In genomic region chr10:113099431-113100298, GRCh38 we compare ENCODE assay signal across 11 cellular contexts.
DNase-seq lines count a peak whose midpoint lies in the region; ATAC-seq, FAIRE-seq and TF ChIP-seq lines count a peak whose summit lies in the region.
"Had no signal": no experiment of that assay in that cellular context is flagged by ENCODE, and none has a peak within 500 bp of the region (broad histone marks: within the 10 kb centered on the region; RNA-seq: fewer than 3 reads in every experiment).

No MANE protein-coding gene starts in this region.

- H3K4me1 Mint-ChIP-seq in activated T-helper 2 cell treated with anti-CD3 and anti-CD28 coated beads, Interferon-gamma antibody, Interleukin-2, Interleukin-4, amounts not matched to agents 10 μg/mL and 5 μg/mL and 100 μg/mL, durations not matched to agents 14 hours and 24 hours and 36 hours (ENCODE audit: low read depth) = peaks cover 7% of the 10 kb centered on the region

- H3K4me3 Mint-ChIP-seq in activated T-helper 2 cell treated with anti-CD3 and anti-CD28 coated beads, Interferon-gamma antibody, Interleukin-2, Interleukin-4, amounts not matched to agents 10 μg/mL and 5 μg/mL and 100 μg/mL, durations not matched to agents 14 hours and 24 hours and 36 hours (ENCODE audit: low read depth) = no peak overlapping the region
- H3K4me3 Mint-ChIP-seq: activated T-helper 1 cell treated with anti-CD3 and anti-CD28 coated beads, Interleukin-12 subunit alpha, Interleukin-12 subunit beta, Interleukin-2, Interleukin-4 antibody, amounts not matched to agents 30 ng/mL and 10 ng/mL and 1 ng/mL, durations not matched to agents 14 hours and 24 hours and 36 hours; CD4-positive, CD25-positive, alpha-beta regulatory T cell had no signal

- peak overlapping the region in 3 of 10 experiments; percentile 0 to 9 (median 3); a peak in 3 of 20 replicates for H3K4me3 ChIP-seq in BLaER1 treated with 17β-estradiol and CSF1 and Interleukin-3, amounts not matched to agents 10 nM and 100 nM
- H3K4me3 ChIP-seq: HAP-1 had no signal

- H3K27me3 Mint-ChIP-seq in activated T-helper 2 cell treated with anti-CD3 and anti-CD28 coated beads, Interferon-gamma antibody, Interleukin-2, Interleukin-4, amounts not matched to agents 10 μg/mL and 5 μg/mL and 100 μg/mL, durations not matched to agents 14 hours and 24 hours and 36 hours (ENCODE audit: low read depth) = peaks cover 9% of the 10 kb centered on the region
- H3K27me3 Mint-ChIP-seq: CD4-positive, CD25-positive, alpha-beta regulatory T cell had no signal

- H3K4me2 ChIP-seq in BLaER1 treated with 17β-estradiol and CSF1 and Interleukin-3, amounts not matched to agents 10 nM and 100 nM = peak overlapping the region; percentile 70 to 86 (median 80)

- peaks cover 0 to 90% (median 7%) of the 10 kb centered on the region in 11 experiments; a peak in 9 of 22 replicates for H4K20me1 ChIP-seq in BLaER1 treated with 17β-estradiol and CSF1 and Interleukin-3, amounts not matched to agents 10 nM and 100 nM

- DNase-seq in NCI-H128 (lab: John Stamatoyannopoulos, UW; ENCODE audit: unreplicated experiment) = peak; percentile 18
- DNase-seq in SKM-1 treated with dmso at 0.1 percent for 144 hours (lab: John Stamatoyannopoulos, UW; ENCODE audit: unreplicated experiment) = peak; percentile 64
- peak; percentile 52 for DNase-seq in kidney tubule cell (ENCODE audit: low spot score)
- no peak for DNase-seq in caudate nucleus (lab: John Stamatoyannopoulos, UW)
- no peak for DNase-seq in activated T-helper 2 cell treated with anti-CD3 and anti-CD28 coated beads, Interferon-gamma antibody, Interleukin-2, Interleukin-4, amounts not matched to agents 10 μg/mL and 5 μg/mL and 100 μg/mL, durations not matched to agents 14 hours and 24 hours and 36 hours (ENCODE audit: low spot score)
- DNase-seq in H54 (ENCODE audit: insufficient read length, low spot score) = no peak
- DNase-seq: CD4-positive, CD25-positive, alpha-beta regulatory T cell had no signal

- H3K27ac Mint-ChIP-seq in activated T-helper 2 cell treated with anti-CD3 and anti-CD28 coated beads, Interferon-gamma antibody, Interleukin-2, Interleukin-4, amounts not matched to agents 10 μg/mL and 5 μg/mL and 100 μg/mL, durations not matched to agents 14 hours and 24 hours and 36 hours = no peak overlapping the region
- H3K27ac Mint-ChIP-seq: activated T-helper 1 cell treated with anti-CD3 and anti-CD28 coated beads, Interleukin-12 subunit alpha, Interleukin-12 subunit beta, Interleukin-2, Interleukin-4 antibody, amounts not matched to agents 30 ng/mL and 10 ng/mL and 1 ng/mL, durations not matched to agents 14 hours and 24 hours and 36 hours; CD4-positive, CD25-positive, alpha-beta regulatory T cell had no signal

- peaks cover 73 to 97% (median 89%) of the 10 kb centered on the region in 10 experiments for H3K4me1 ChIP-seq in BLaER1 treated with 17β-estradiol and CSF1 and Interleukin-3, amounts not matched to agents 10 nM and 100 nM
- H3K4me1 ChIP-seq: HAP-1 had no signal

- intact Hi-C loops in activated T-helper 2 cell treated with anti-CD3 and anti-CD28 coated beads, Interferon-gamma antibody, Interleukin-2, Interleukin-4, amounts not matched to agents 10 μg/mL and 5 μg/mL and 100 μg/mL, durations not matched to agents 14 hours and 24 hours and 36 hours (cut with micrococcal nuclease) = loop anchor here (10.0 kb wide), 1 partner anchor 625 kb away; no protein-coding TSS in a partner anchor

- peaks cover 0 to 58% (median 44%) of the 10 kb centered on the region in 11 experiments; a peak in 19 of 22 replicates for H3K36me3 ChIP-seq in BLaER1 treated with 17β-estradiol and CSF1 and Interleukin-3, amounts not matched to agents 10 nM and 100 nM
- H3K36me3 ChIP-seq: HAP-1 had no signal

- ATAC-seq in HG03196 (IDR thresholded peaks at IDR 0.05; ENCODE audit: unreplicated experiment) = no peak

- H3K9me3 ChIP-seq in BLaER1 treated with 17β-estradiol and CSF1 and Interleukin-3, amounts not matched to agents 10 nM and 100 nM (replicated peaks in 1 of 11) = peaks cover 0 to 18% (median 16%) of the 10 kb centered on the region in 11 experiments; a peak in 19 of 22 replicates
- H3K9me3 ChIP-seq: HAP-1 had no signal

- H3K36me3 Mint-ChIP-seq in activated T-helper 2 cell treated with anti-CD3 and anti-CD28 coated beads, Interferon-gamma antibody, Interleukin-2, Interleukin-4, amounts not matched to agents 10 μg/mL and 5 μg/mL and 100 μg/mL, durations not matched to agents 14 hours and 24 hours and 36 hours (ENCODE audit: low read depth) = no peaks in the 10 kb centered on the region
- H3K36me3 Mint-ChIP-seq: CD4-positive, CD25-positive, alpha-beta regulatory T cell had no signal

- H3K9ac ChIP-seq in BLaER1 treated with 17β-estradiol and CSF1 and Interleukin-3, amounts not matched to agents 10 nM and 100 nM = peak overlapping the region in 9 of 11 experiments; percentile 43 to 69 (median 64); a peak in 16 of 22 replicates

- peak overlapping the region in 10 of 11 experiments; percentile 27 to 95 (median 88); a peak in 19 of 22 replicates for H3K27ac ChIP-seq in BLaER1 treated with 17β-estradiol and CSF1 and Interleukin-3, amounts not matched to agents 10 nM and 100 nM
- no peak overlapping the region for H3K27ac ChIP-seq in caudate nucleus (ENCODE audit: low read depth, low read length)

- peaks cover 0 to 28% (median 0%) of the 10 kb centered on the region in 11 experiments; a peak in 2 of 22 replicates for H3K27me3 ChIP-seq in BLaER1 treated with 17β-estradiol and CSF1 and Interleukin-3, amounts not matched to agents 10 nM and 100 nM

- H3K9me3 Mint-ChIP-seq in activated T-helper 2 cell treated with anti-CD3 and anti-CD28 coated beads, Interferon-gamma antibody, Interleukin-2, Interleukin-4, amounts not matched to agents 10 μg/mL and 5 μg/mL and 100 μg/mL, durations not matched to agents 14 hours and 24 hours and 36 hours = no peaks in the 10 kb centered on the region
- H3K9me3 Mint-ChIP-seq: activated T-helper 1 cell treated with anti-CD3 and anti-CD28 coated beads, Interleukin-12 subunit alpha, Interleukin-12 subunit beta, Interleukin-2, Interleukin-4 antibody, amounts not matched to agents 30 ng/mL and 10 ng/mL and 1 ng/mL, durations not matched to agents 14 hours and 24 hours and 36 hours; CD4-positive, CD25-positive, alpha-beta regulatory T cell had no signal

- no peak for FAIRE-seq in H54 (lab: Jason Lieb, UNC)

- TF ChIP-seq POLR2A in H54 (IDR thresholded peaks at IDR 0.05; ENCODE audit: low read depth, low read length) = no peak

Comparison
In these comparisons a context has a peak if more than half of its experiments do, and no peak if none do; other contexts are left out.
1. DNase-seq: peak in NCI-H128 (single experiment), SKM-1 treated with dmso at 0.1 percent for 144 hours (single experiment) and kidney tubule cell (single experiment); none in caudate nucleus (0 of 61), activated T-helper 2 cell treated with anti-CD3 and anti-CD28 coated beads, Interferon-gamma antibody, Interleukin-2, Interleukin-4, amounts not matched to agents 10 μg/mL and 5 μg/mL and 100 μg/mL, durations not matched to agents 14 hours and 24 hours and 36 hours (single experiment) and H54 (single experiment).